ENCODE assay signal across 1 cellular context in genomic region chr4:9722131-9722530, GRCh38. TPM values are rescaled to one million over a fixed set of nuclear protein-coding genes. Genes with fewer than 3 reads are reported as not detected.
"Had no signal": no experiment of that assay in that cellular context is flagged by ENCODE, and none has a peak within 500 bp of the region (broad histone marks: within the 10 kb centered on the region; RNA-seq: fewer than 3 reads in every experiment).

No MANE protein-coding gene starts in this region.

RNA-seq across cellular contexts. Expression of gene DRD5, which starts 59.3 kb away (rescaled TPM):
- polyA plus RNA-seq: GM23248 had no signal
